ENCODE assay signal across 1 cellular context in genomic region chr10:77195101-77195500, GRCh38.
TF ChIP-seq lines count a peak whose summit lies in the region.

No MANE protein-coding gene starts in this region.

TF ChIP-seq in SK-N-SH, 30 proteins besides CTCF, POLR2A, EP300 and RAD21 (continued from another document):
- TF ChIP-seq, protein P1, sequence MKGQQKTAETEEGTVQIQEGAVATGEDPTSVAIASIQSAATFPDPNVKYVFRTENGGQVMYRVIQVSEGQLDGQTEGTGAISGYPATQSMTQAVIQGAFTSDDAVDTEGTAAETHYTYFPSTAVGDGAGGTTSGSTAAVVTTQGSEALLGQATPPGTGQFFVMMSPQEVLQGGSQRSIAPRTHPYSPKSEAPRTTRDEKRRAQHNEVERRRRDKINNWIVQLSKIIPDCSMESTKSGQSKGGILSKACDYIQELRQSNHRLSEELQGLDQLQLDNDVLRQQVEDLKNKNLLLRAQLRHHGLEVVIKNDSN (IDR thresholded peaks at IDR 0.05; ENCODE audit: borderline replicate concordance, low read depth), result no peak
- TF ChIP-seq NFIC (IDR thresholded peaks at IDR 0.05; ENCODE audit: borderline replicate concordance) (peak; percentile 77), RXRA (IDR thresholded peaks at IDR 0.05; ENCODE audit: borderline replicate concordance, low read depth) (peak; percentile 67), SIN3A (IDR thresholded peaks at IDR 0.05; ENCODE audit: borderline replicate concordance, low read depth, low read length) (peak; percentile 61; the same call in 1 of the 2 replicates), MAX (IDR thresholded peaks at IDR 0.05; ENCODE audit: low read depth) (no peak)
